9 cellular contexts compared by ENCODE assay signal in the genomic region with DNA sequence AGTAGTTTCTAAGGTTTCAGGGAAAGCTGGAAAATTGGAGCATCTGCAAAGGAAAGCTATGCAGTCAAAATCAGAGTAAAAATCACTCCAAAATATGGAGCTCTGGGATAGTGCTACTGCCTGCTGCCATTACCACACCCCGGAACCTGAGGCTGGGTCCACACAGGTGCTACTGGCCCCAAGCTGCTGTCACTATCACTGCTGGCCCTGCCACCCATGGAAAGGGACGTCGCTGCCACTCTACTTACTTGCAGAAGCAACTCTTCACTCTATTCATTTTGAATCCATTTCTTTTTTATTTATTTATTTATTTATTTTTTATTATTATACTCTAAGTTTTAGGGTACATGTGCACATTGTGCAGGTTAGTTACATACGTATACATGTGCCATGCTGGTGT.
"Had no signal": no experiment of that assay in that cellular context is flagged by ENCODE, and none has a peak within 500 bp of the region (broad histone marks: within the 10 kb centered on the region; RNA-seq: fewer than 3 reads in every experiment).

No MANE protein-coding gene starts in this region.

- H3K4me1 ChIP-seq: HAP-1 had no signal

- H3K4me3 Mint-ChIP-seq: GM23338, H9, HFFc6 had no signal

- ATAC-seq: GM23338, HCT116 had no signal

- H3K4me3 ChIP-seq: GM23248, GM23338, HAP-1 had no signal

- DNase-seq: GM23248, GOT3, H7, H9, HCEC 1CT, HFFc6 had no signal

- H3K27ac ChIP-seq: GM23248 had no signal

- H3K4me2 ChIP-seq: GM23338 had no signal

- H3K27ac Mint-ChIP-seq: GM23338, H9, HFFc6 had no signal

- H3K9ac ChIP-seq: GM23248 had no signal

- H3K9me3 Mint-ChIP-seq: H9 had no signal

- H3K4me1 Mint-ChIP-seq: GM23338, H9 had no signal

- H3K9me3 ChIP-seq: HAP-1 had no signal

- H3K36me3 ChIP-seq: HAP-1 had no signal

- H2AFZ ChIP-seq: GM23248, GM23338 had no signal
